In the genomic region with DNA sequence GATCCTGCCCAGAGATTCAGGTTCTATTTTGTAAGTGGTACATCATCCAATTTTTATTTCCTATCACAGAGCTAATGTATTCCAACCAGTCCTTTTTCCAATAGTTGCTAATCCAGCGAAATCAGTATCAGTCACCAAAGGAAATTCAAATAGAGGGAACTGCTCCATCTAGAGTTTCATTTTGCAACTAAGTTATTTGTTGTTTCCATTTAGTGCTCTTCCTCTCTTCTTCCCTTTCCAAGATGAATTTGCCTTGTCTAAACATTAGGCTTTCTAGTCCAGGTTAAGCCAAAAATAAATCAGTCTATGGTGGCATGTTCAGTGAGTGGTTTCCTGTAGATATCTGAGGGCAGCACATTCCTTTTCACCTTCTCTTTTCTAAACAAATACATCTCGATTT, we compare ENCODE assay signal across 10 cellular contexts.
DNase-seq lines count a peak whose midpoint lies in the region; ATAC-seq, FAIRE-seq and TF ChIP-seq lines count a peak whose summit lies in the region.
"Had no signal": no experiment of that assay in that cellular context is flagged by ENCODE, and none has a peak within 500 bp of the region (broad histone marks: within the 10 kb centered on the region; RNA-seq: fewer than 3 reads in every experiment).

No MANE protein-coding gene starts in this region.

- peak; percentile 70 for FAIRE-seq in kidney (lab: Jason Lieb, UNC)

- peaks cover 4% of the 10 kb centered on the region for H3K4me1 ChIP-seq in cardiac muscle cell (ENCODE audit: low read depth)
- H3K4me1 ChIP-seq in adipocyte (ENCODE audit: control insufficient read depth, insufficient read depth, low read length), result no peaks in the 10 kb centered on the region
- peaks cover 0 to 2% of the 10 kb centered on the region in 2 donors for H3K4me1 ChIP-seq in kidney (ENCODE audit: control insufficient read depth in 1 of 2, insufficient read depth in 1 of 2, low read depth in 1 of 2, low read length in 2 of 2)

- H3K27ac ChIP-seq in cardiac muscle cell (no peak overlapping the region), kidney (ENCODE audit: low read depth in 2 of 2, low read length in 2 of 2) (no peak overlapping the region)

- peaks cover 56% of the 10 kb centered on the region for H3K27me3 ChIP-seq in cardiac muscle cell
- no peaks in the 10 kb centered on the region for H3K27me3 ChIP-seq in adipocyte (replicated peaks; ENCODE audit: control insufficient read depth, insufficient read depth, low read length)

- H3K27ac Mint-ChIP-seq in type B pancreatic cell, result no peak overlapping the region
- H3K27ac Mint-ChIP-seq: activated T-helper 1 cell treated with anti-CD3 and anti-CD28 coated beads, Interleukin-12 subunit alpha, Interleukin-12 subunit beta, Interleukin-2, Interleukin-4 antibody, amounts not matched to agents 30 ng/mL and 10 ng/mL and 1 ng/mL, durations not matched to agents 14 hours and 24 hours and 36 hours had no signal

- H3K9me3 Mint-ChIP-seq in type B pancreatic cell, result no peaks in the 10 kb centered on the region
- H3K9me3 Mint-ChIP-seq: activated T-helper 1 cell treated with anti-CD3 and anti-CD28 coated beads, Interleukin-12 subunit alpha, Interleukin-12 subunit beta, Interleukin-2, Interleukin-4 antibody, amounts not matched to agents 30 ng/mL and 10 ng/mL and 1 ng/mL, durations not matched to agents 14 hours and 24 hours and 36 hours had no signal

- H3K4me3 Mint-ChIP-seq in type B pancreatic cell, result no peak overlapping the region
- H3K4me3 Mint-ChIP-seq: activated T-helper 1 cell treated with anti-CD3 and anti-CD28 coated beads, Interleukin-12 subunit alpha, Interleukin-12 subunit beta, Interleukin-2, Interleukin-4 antibody, amounts not matched to agents 30 ng/mL and 10 ng/mL and 1 ng/mL, durations not matched to agents 14 hours and 24 hours and 36 hours had no signal

- H3K27me3 Mint-ChIP-seq in type B pancreatic cell, result no peaks in the 10 kb centered on the region

- no peak overlapping the region for H3K4me3 ChIP-seq in cardiac muscle cell
- H3K4me3 ChIP-seq in adipocyte (ENCODE audit: low read length), result no peak overlapping the region
- H3K4me3 ChIP-seq in kidney (ENCODE audit: low read length in 2 of 2), result no peak overlapping the region

- peaks cover 10% of the 10 kb centered on the region for H3K4me1 Mint-ChIP-seq in type B pancreatic cell (ENCODE audit: unreplicated experiment)

- TF ChIP-seq CTCF in cardiac muscle cell (IDR thresholded peaks at IDR 0.05; ENCODE audit: low read depth, low read length) (peak; percentile 48), kidney (IDR thresholded peaks at IDR 0.05; ENCODE audit: borderline replicate concordance, extremely low read depth, insufficient read depth) (peak; percentile 28), type B pancreatic cell (conservative IDR thresholded peaks at IDR 0.05) (peak; percentile 62), GM10266 (IDR thresholded peaks at IDR 0.05; ENCODE audit: control insufficient read depth, insufficient read depth, low read depth, missing control alignments) (no peak)

- intact Hi-C loops in cardiac septum (cut with DNase I) (loop anchor here (5.0 to 10.0 kb wide), 3 partner anchors 161 to 326 kb away; a partner anchor contains a TSS), kidney (cut with DNase I) (no loop called here)

- H3K9ac ChIP-seq in adipocyte (ENCODE audit: low read length), result peak overlapping the region; percentile 25
- H3K9ac ChIP-seq in kidney (ENCODE audit: low read length in 2 of 2), result no peak overlapping the region

- ATAC-seq in HG03442 (IDR thresholded peaks at IDR 0.05; ENCODE audit: unreplicated experiment), result no peak

- H3K36me3 Mint-ChIP-seq in type B pancreatic cell, result no peaks in the 10 kb centered on the region

- H3K9me3 ChIP-seq in cardiac muscle cell (ENCODE audit: low read depth) (no peaks in the 10 kb centered on the region), adipocyte (ENCODE audit: control insufficient read depth, low read length) (no peaks in the 10 kb centered on the region), kidney (ENCODE audit: control insufficient read depth in 1 of 2, low read length in 2 of 2) (no peaks in the 10 kb centered on the region)

- H3K36me3 ChIP-seq in cardiac muscle cell, result no peaks in the 10 kb centered on the region
- no peaks in the 10 kb centered on the region for H3K36me3 ChIP-seq in adipocyte (ENCODE audit: control insufficient read depth, insufficient read depth, low read length, severe bottlenecking)
- H3K36me3 ChIP-seq in kidney (ENCODE audit: control insufficient read depth in 1 of 2, insufficient read depth in 2 of 2, low read length in 2 of 2), result no peaks in the 10 kb centered on the region

- DNase-seq in cardiac muscle cell (ENCODE audit: low read depth in 1 of 2, low spot score in 1 of 2) (peak in 1 of 2 donors; percentile 50), cardiac septum (ENCODE audit: low spot score) (no peak), adipocyte (ENCODE audit: low read depth) (peak; percentile 65), kidney (no peak), type B pancreatic cell (ENCODE audit: extremely low spot score, unreplicated experiment) (no peak), germinal center (ENCODE audit: low spot score) (no peak), GM10266 (ENCODE audit: extremely low spot score) (no peak)
- DNase-seq: NCI-H446 treated with DMSO at 0.1 percent for 48 hours had no signal
